ENCODE assay signal across 15 cellular contexts in genomic region chr4:14865804-14866203, GRCh38.
"Had no signal": no experiment of that assay in that cellular context is flagged by ENCODE, and none has a peak within 500 bp of the region (broad histone marks: within the 10 kb centered on the region; RNA-seq: fewer than 3 reads in every experiment).

No MANE protein-coding gene starts in this region.

- DNase-seq: activated CD4-positive, alpha-beta T cell treated with anti-CD3 and anti-CD28 coated beads for 4 hours; activated CD8-positive, alpha-beta memory T cell treated with anti-CD3 and anti-CD28 coated beads, Interleukin-2, amount 50 U/mL, for 48 hours; activated CD8-positive, alpha-beta T cell treated with anti-CD3 and anti-CD28 coated beads for 36 hours; activated naive CD8-positive, alpha-beta T cell treated with anti-CD3 and anti-CD28 coated beads, Interleukin-2, amount 10 ng/mL, durations not matched to agents 7 days and 5 days; colonic mucosa; foreskin keratinocyte; left ventricle myocardium superior; pancreas; spleen; stimulated activated CD4-positive, alpha-beta T cell treated with anti-CD3 and anti-CD28 coated beads, Interleukin-1b, Interleukin-23, amount 100 ng/mL, for 48 hours; stimulated activated naive B cell treated with anti-CD40 and anti-IgM and Interleukin-4, amounts not matched to agents 10 μg/mL and 1 μg/mL and 100 μg/mL, for 72 hours; T-cell; T1000 had no signal

- H3K9me3 ChIP-seq: colonic mucosa, pancreas, right atrium auricular region, SJSA1, spleen had no signal

- H3K36me3 ChIP-seq: colonic mucosa, pancreas, right atrium auricular region, SJSA1, spleen had no signal

- H3K27ac ChIP-seq: colonic mucosa, foreskin keratinocyte, pancreas, right atrium auricular region, SJSA1, spleen had no signal

- H3K27me3 ChIP-seq: colonic mucosa, foreskin keratinocyte, pancreas, right atrium auricular region, SJSA1 had no signal

- ATAC-seq: activated CD8-positive, alpha-beta T cell treated with anti-CD3 and anti-CD28 coated beads for 36 hours; foreskin keratinocyte; left ventricle myocardium superior; stimulated activated naive B cell treated with anti-CD40 and anti-IgM and Interleukin-4, amounts not matched to agents 10 μg/mL and 1 μg/mL and 100 μg/mL, for 72 hours; T-cell had no signal

- H3K4me3 ChIP-seq: colonic mucosa, pancreas, right atrium auricular region, SJSA1, spleen had no signal

- H3K4me1 ChIP-seq: colonic mucosa, SJSA1 had no signal
